ENCODE assay signal across 29 cellular contexts in the genomic region with DNA sequence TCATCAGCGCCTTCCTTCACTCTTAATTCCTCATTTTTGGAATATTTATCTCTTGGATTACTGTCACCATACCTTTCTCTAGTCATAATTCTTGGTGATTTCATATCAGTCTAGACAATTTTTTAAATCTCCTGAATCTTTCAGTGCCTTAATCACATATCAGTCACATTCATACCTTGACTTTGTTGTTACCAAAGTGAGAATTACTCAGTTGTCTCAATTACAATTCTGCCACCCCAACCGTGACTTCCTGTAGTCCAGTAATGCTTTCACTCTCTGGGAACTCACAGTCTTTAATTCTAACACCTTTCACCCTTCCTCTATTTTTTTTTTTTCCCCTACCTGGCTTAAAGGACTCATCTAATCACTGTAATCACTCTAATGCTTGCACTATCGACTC.
"Had no signal": no experiment of that assay in that cellular context is flagged by ENCODE, and none has a peak within 500 bp of the region (broad histone marks: within the 10 kb centered on the region; RNA-seq: fewer than 3 reads in every experiment).

No MANE protein-coding gene starts in this region.

- H3K27me3 ChIP-seq: brain microvascular endothelial cell, dorsolateral prefrontal cortex, gastrocnemius medialis, heart left ventricle had no signal

- H3K27ac ChIP-seq: brain microvascular endothelial cell, coronary artery, dorsolateral prefrontal cortex, gastrocnemius medialis, heart left ventricle, VCaP had no signal

- ATAC-seq: activated CD8-positive, alpha-beta T cell treated with anti-CD3 and anti-CD28 coated beads for 36 hours; activated T-cell treated with anti-CD3 and anti-CD28 coated beads, Interleukin-2, amount 50 U/mL, for 4 hours; activated T-helper 17 cell treated with anti-CD3 and anti-CD28 coated beads, Interleukin-2, amount 50 U/mL, for 72 hours; esophagus mucosa; gastrocnemius medialis; heart left ventricle; WTC11 had no signal

- DNase-seq: activated CD4-positive, alpha-beta T cell treated with anti-CD3 and anti-CD28 coated beads for 1 hour; activated CD4-positive, alpha-beta T cell treated with anti-CD3 and anti-CD28 coated beads for 4 hours; activated CD4-positive, alpha-beta T cell treated with anti-CD3 and anti-CD28 coated beads, Interleukin-2, amount 10 ng/mL, durations not matched to agents 7 days and 5 days; activated CD4-positive, alpha-beta T cell treated with anti-CD3 and anti-CD28 coated beads, Interleukin-2, amount 50 U/mL, for 48 hours; activated CD8-positive, alpha-beta memory T cell treated with anti-CD3 and anti-CD28 coated beads for 24 hours; activated CD8-positive, alpha-beta T cell treated with anti-CD3 and anti-CD28 coated beads for 36 hours; activated effector memory CD4-positive, alpha-beta T cell treated with Interleukin-2 at 50 U/mL for 16 hours; activated gamma-delta T cell treated with Interleukin-2 at 50 U/mL for 16 hours; activated naive CD4-positive, alpha-beta T cell treated with anti-CD3 and anti-CD28 coated beads, Interleukin-2, amount 50 U/mL, for 16 hours; activated naive CD4-positive, alpha-beta T cell treated with Interleukin-2 at 50 U/mL for 16 hours; activated T-cell treated with anti-CD3 and anti-CD28 coated beads, Interleukin-2, amount 50 U/mL, for 4 hours; amniotic stem cell; anterior cingulate cortex; brain microvascular endothelial cell; dorsolateral prefrontal cortex; effector memory CD4-positive, alpha-beta T cell; endodermal cell; foreskin fibroblast; gastrocnemius medialis; glutamatergic neuron; heart left ventricle; T-helper 2 cell had no signal

- FAIRE-seq: astrocyte, bronchial epithelial cell had no signal

- H3K4me1 ChIP-seq: gastrocnemius medialis, heart left ventricle had no signal

- H3K4me3 ChIP-seq: coronary artery, dorsolateral prefrontal cortex, gastrocnemius medialis, heart left ventricle had no signal

- H3K36me3 ChIP-seq: brain microvascular endothelial cell, gastrocnemius medialis, heart left ventricle had no signal

- H3K9me3 ChIP-seq: gastrocnemius medialis, heart left ventricle had no signal
